9 cellular contexts compared by ENCODE assay signal in genomic region chrY:14498071-14498470, GRCh38. TPM values are rescaled to one million over a fixed set of nuclear protein-coding genes. Genes with fewer than 3 reads are reported as not detected.
"Had no signal": no experiment of that assay in that cellular context is flagged by ENCODE, and none has a peak within 500 bp of the region (broad histone marks: within the 10 kb centered on the region; RNA-seq: fewer than 3 reads in every experiment).

No MANE protein-coding gene starts in this region.

- H3K27me3 Mint-ChIP-seq: IgD-negative memory B cell had no signal

- H3K27ac ChIP-seq: HL-60 had no signal

- H3K36me3 Mint-ChIP-seq: IgD-negative memory B cell had no signal

- H3K4me3 ChIP-seq: K562 had no signal

- H3K4me1 Mint-ChIP-seq: IgD-negative memory B cell had no signal

- DNase-seq: IMR-90, KBM-7, KG1 had no signal

- H3K27ac Mint-ChIP-seq: IgD-negative memory B cell had no signal

- FAIRE-seq: HepG2, HTR-8/SVneo, K562 had no signal

- ATAC-seq: HepG2, K562 had no signal

- H3K9me3 Mint-ChIP-seq: IgD-negative memory B cell had no signal

- H3K4me3 Mint-ChIP-seq: IgD-negative memory B cell had no signal

RNA-seq across cellular contexts. Expression of gene NLGN4Y, which starts 26.3 kb away (rescaled TPM):
- total RNA-seq: HT-29, IMR-90, K562 had no signal
- polyA plus RNA-seq: IgD-negative memory B cell, IMR-90, K562 had no signal
